In genomic region chr2:2574401-2575184, GRCh38 we compare ENCODE assay signal across 21 cellular contexts.
"Had no signal": no experiment of that assay in that cellular context is flagged by ENCODE, and none has a peak within 500 bp of the region (broad histone marks: within the 10 kb centered on the region; RNA-seq: fewer than 3 reads in every experiment).

No MANE protein-coding gene starts in this region.

- H3K9me3 ChIP-seq: SJCRH30, suprapubic skin, tibial artery had no signal

- H3K36me3 ChIP-seq: neural progenitor cell, SJCRH30, suprapubic skin, tibial artery had no signal

- H3K4me1 Mint-ChIP-seq: activated CD4-positive, alpha-beta memory T cell treated with anti-CD3 and anti-CD28 coated beads, Interleukin-2, amount 10 ng/mL, durations not matched to agents 7 days and 5 days; activated CD4-positive, alpha-beta T cell treated with anti-CD3 and anti-CD28 coated beads, Interleukin-2, amount 10 ng/mL, durations not matched to agents 24 days and 14 days; activated naive CD4-positive, alpha-beta T cell treated with anti-CD3 and anti-CD28 coated beads, Interleukin-2, amount 50 U/mL, for 24 hours; central memory CD8-positive, alpha-beta T cell; natural killer cell; neural progenitor cell; stimulated activated effector memory CD8-positive, alpha-beta T cell treated with anti-CD3 and anti-CD28 coated beads, Interleukin-12 subunit alpha, Interleukin-12 subunit beta, amount 100 ng/mL, for 72 hours; T-helper 17 cell had no signal

- H3K36me3 Mint-ChIP-seq: activated naive CD4-positive, alpha-beta T cell treated with anti-CD3 and anti-CD28 coated beads, Interleukin-2, amount 50 U/mL, for 24 hours; natural killer cell; neural progenitor cell; stimulated activated effector memory CD8-positive, alpha-beta T cell treated with anti-CD3 and anti-CD28 coated beads, Interleukin-12 subunit alpha, Interleukin-12 subunit beta, amount 100 ng/mL, for 72 hours had no signal

- H3K27me3 ChIP-seq: hepatocyte, neural progenitor cell, SJCRH30 had no signal

- H3K4me3 ChIP-seq: hepatocyte, neural progenitor cell, SJCRH30, skin epidermis, suprapubic skin, tibial artery had no signal

- ATAC-seq: left cardiac atrium, left ventricle myocardium superior, natural killer cell, sciatic nerve, SK-N-SH treated with all-trans-retinoic acid at 6 μM for 48 hours, T-helper 17 cell had no signal

- H3K27me3 Mint-ChIP-seq: activated CD4-positive, alpha-beta memory T cell treated with anti-CD3 and anti-CD28 coated beads, Interleukin-2, amount 10 ng/mL, durations not matched to agents 7 days and 5 days; activated CD4-positive, alpha-beta T cell treated with anti-CD3 and anti-CD28 coated beads, Interleukin-2, amount 10 ng/mL, durations not matched to agents 24 days and 14 days; activated naive CD4-positive, alpha-beta T cell treated with anti-CD3 and anti-CD28 coated beads, Interleukin-2, amount 50 U/mL, for 24 hours; central memory CD8-positive, alpha-beta T cell had no signal

- DNase-seq: activated CD4-positive, alpha-beta memory T cell treated with anti-CD3 and anti-CD28 coated beads, Interleukin-2, amount 10 ng/mL, durations not matched to agents 7 days and 5 days; activated CD4-positive, alpha-beta T cell treated with anti-CD3 and anti-CD28 coated beads, Interleukin-2, amount 10 ng/mL, durations not matched to agents 24 days and 14 days; activated CD4-positive, CD25-positive, alpha-beta regulatory T cell treated with anti-CD3 and anti-CD28 coated beads, Interleukin-2, amount 50 U/mL, for 72 hours; activated gamma-delta T cell treated with Interleukin-2 at 50 U/mL for 16 hours; effector CD8-positive, alpha-beta T cell; left cardiac atrium; left ventricle myocardium superior; natural killer cell; stimulated activated CD4-positive, alpha-beta T cell treated with anti-CD3 and anti-CD28 coated beads, Interleukin-4, amount 100 ng/mL, for 24 hours; T-helper 17 cell had no signal

- H3K4me3 Mint-ChIP-seq: activated CD4-positive, alpha-beta memory T cell treated with anti-CD3 and anti-CD28 coated beads, Interleukin-2, amount 10 ng/mL, durations not matched to agents 7 days and 5 days; activated CD4-positive, alpha-beta T cell treated with anti-CD3 and anti-CD28 coated beads, Interleukin-2, amount 10 ng/mL, durations not matched to agents 24 days and 14 days; activated naive CD4-positive, alpha-beta T cell treated with anti-CD3 and anti-CD28 coated beads, Interleukin-2, amount 50 U/mL, for 24 hours; central memory CD8-positive, alpha-beta T cell; natural killer cell; neural progenitor cell; stimulated activated effector memory CD8-positive, alpha-beta T cell treated with anti-CD3 and anti-CD28 coated beads, Interleukin-12 subunit alpha, Interleukin-12 subunit beta, amount 100 ng/mL, for 72 hours; T-helper 17 cell had no signal

- H3K4me1 ChIP-seq: neural progenitor cell, SJCRH30, suprapubic skin, tibial artery had no signal

- H3K9me3 Mint-ChIP-seq: activated CD4-positive, alpha-beta memory T cell treated with anti-CD3 and anti-CD28 coated beads, Interleukin-2, amount 10 ng/mL, durations not matched to agents 7 days and 5 days; activated CD4-positive, alpha-beta T cell treated with anti-CD3 and anti-CD28 coated beads, Interleukin-2, amount 10 ng/mL, durations not matched to agents 24 days and 14 days; activated naive CD4-positive, alpha-beta T cell treated with anti-CD3 and anti-CD28 coated beads, Interleukin-2, amount 50 U/mL, for 24 hours; central memory CD8-positive, alpha-beta T cell; natural killer cell; neural progenitor cell; stimulated activated effector memory CD8-positive, alpha-beta T cell treated with anti-CD3 and anti-CD28 coated beads, Interleukin-12 subunit alpha, Interleukin-12 subunit beta, amount 100 ng/mL, for 72 hours had no signal

- H3K27ac ChIP-seq: hepatocyte, neural progenitor cell, SJCRH30, skin epidermis, suprapubic skin, tibial artery had no signal

- H3K27ac Mint-ChIP-seq: activated CD4-positive, alpha-beta memory T cell treated with anti-CD3 and anti-CD28 coated beads, Interleukin-2, amount 10 ng/mL, durations not matched to agents 7 days and 5 days; activated CD4-positive, alpha-beta T cell treated with anti-CD3 and anti-CD28 coated beads, Interleukin-2, amount 10 ng/mL, durations not matched to agents 24 days and 14 days; activated naive CD4-positive, alpha-beta T cell treated with anti-CD3 and anti-CD28 coated beads, Interleukin-2, amount 50 U/mL, for 24 hours; natural killer cell; neural progenitor cell; stimulated activated effector memory CD8-positive, alpha-beta T cell treated with anti-CD3 and anti-CD28 coated beads, Interleukin-12 subunit alpha, Interleukin-12 subunit beta, amount 100 ng/mL, for 72 hours; T-helper 17 cell had no signal
